In the genomic region with DNA sequence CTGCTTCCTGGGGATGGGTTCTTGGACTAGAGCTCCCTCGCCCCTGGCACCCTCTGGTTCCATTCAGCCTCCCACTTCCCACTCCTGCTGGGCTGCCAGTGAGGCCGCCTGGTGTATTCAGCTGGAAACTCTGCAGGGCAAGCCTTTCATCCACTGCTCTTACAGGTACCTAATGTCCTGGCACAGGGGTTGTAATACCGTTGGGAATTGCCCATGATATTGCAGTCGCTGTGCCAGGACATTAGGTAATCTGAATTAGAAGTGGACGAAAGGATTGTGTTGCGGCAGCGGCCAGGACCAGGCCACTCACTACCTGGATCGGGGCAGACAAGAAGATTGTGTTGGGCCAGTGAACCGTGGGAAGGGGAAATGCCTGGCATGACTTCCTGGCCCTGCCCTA, we compare ENCODE assay signal across 29 cellular contexts. TPM values are rescaled to one million over a fixed set of nuclear protein-coding genes. Genes with fewer than 3 reads are reported as not detected.
DNase-seq lines count a peak whose midpoint lies in the region; ATAC-seq and TF ChIP-seq lines count a peak whose summit lies in the region.
"Had no signal": no experiment of that assay in that cellular context is flagged by ENCODE, and none has a peak within 500 bp of the region (broad histone marks: within the 10 kb centered on the region; RNA-seq: fewer than 3 reads in every experiment).

No MANE protein-coding gene starts in this region.

- H3K9me3 ChIP-seq in gastroesophageal sphincter (no peaks in the 10 kb centered on the region), uterus (no peaks in the 10 kb centered on the region)
- H3K9me3 ChIP-seq: BLaER1 treated with 17β-estradiol and CSF1 and Interleukin-3, amounts not matched to agents 10 nM and 100 nM; colonic mucosa; mucosa of descending colon; SK-N-SH had no signal

- TF ChIP-seq EP300 in gastroesophageal sphincter (IDR thresholded peaks at IDR 0.05), result no peak

- intact Hi-C loops in uterus (cut with DNase I; ENCODE audit: low total_unique reads), result no loop called here

- peaks cover 10 to 90% (median 20%) of the 10 kb centered on the region in 3 donors for H3K4me1 ChIP-seq in gastroesophageal sphincter
- peaks cover 13 to 16% of the 10 kb centered on the region in 2 donors for H3K4me1 ChIP-seq in uterus
- H3K4me1 ChIP-seq: BLaER1 treated with 17β-estradiol and CSF1 and Interleukin-3, amounts not matched to agents 10 nM and 100 nM had no signal

- 80 to 92% methylated on average over 2 to 7 of the region's 9 CpGs for WGBS in gastroesophageal sphincter (ENCODE audit: low coverage in 1 of 2), 2 donors

- peak overlapping the region in 2 of 4 donors; percentile 83 to 86 for H3K27ac ChIP-seq in gastroesophageal sphincter
- H3K27ac ChIP-seq in uterus, result peak overlapping the region; percentile 5 to 98
- H3K27ac ChIP-seq: BLaER1 treated with 17β-estradiol and CSF1 and Interleukin-3, amounts not matched to agents 10 nM and 100 nM; cardiac muscle cell; colonic mucosa had no signal

- H3K4me3 ChIP-seq in gastroesophageal sphincter (no peak overlapping the region), uterus (no peak overlapping the region)
- H3K4me3 ChIP-seq: BLaER1 treated with 17β-estradiol and CSF1 and Interleukin-3, amounts not matched to agents 10 nM and 100 nM; cardiac muscle cell; colonic mucosa; lung; mucosa of descending colon had no signal

- no peak for TF ChIP-seq CTCF in gastroesophageal sphincter (IDR thresholded peaks at IDR 0.05)
- no peak for TF ChIP-seq CTCF in uterus (IDR thresholded peaks at IDR 0.05)

- ATAC-seq in gastroesophageal sphincter (peak; percentile 8), left lobe of liver (peak; percentile 96), GM21526 (IDR thresholded peaks at IDR 0.05; ENCODE audit: low FRiP score, unreplicated experiment) (no peak)
- ATAC-seq: effector memory CD8-positive, alpha-beta T cell; HCT116; mucosa of descending colon; natural killer cell treated with Interleukin-12 subunit alpha and Interleukin-12 subunit beta and Interleukin-15 and Interleukin-18, amount 100 ng/mL, for 72 hours; stimulated activated naive CD8-positive, alpha-beta T cell treated with anti-CD3 and anti-CD28 coated beads, Interleukin-15, Interleukin-2, amounts not matched to agents 100 U/mL and 50 U/mL, for 24 hours had no signal

- DNase-seq in NCI-H226 (peak; percentile 34), left lobe of liver (ENCODE audit: low spot score) (peak; percentile 81), uterus (no peak), AG08396 (ENCODE audit: low spot score) (no peak), NCI-H2171 treated with DMSO at 0.1 percent for 48 hours (lab: John Stamatoyannopoulos, UW) (no peak)
- DNase-seq: activated CD4-positive, alpha-beta T cell treated with anti-CD3 and anti-CD28 coated beads, Interleukin-2, amount 50 U/mL, for 1 hour; activated CD4-positive, CD25-positive, alpha-beta regulatory T cell; activated gamma-delta T cell; activated naive CD8-positive, alpha-beta T cell treated with anti-CD3 and anti-CD28 coated beads, Interleukin-2, amount 10 ng/mL, durations not matched to agents 7 days and 5 days; activated T-cell treated with anti-CD3 and anti-CD28 coated beads, Interleukin-2, amount 50 U/mL, for 1 hour; colonic mucosa; effector memory CD8-positive, alpha-beta T cell; mucosa of descending colon; MV-4-11; NCI-H146; NCI-H510A treated with DMSO at 0.1 percent for 48 hours; NK-92 treated with Interleukin-12 subunit alpha and Interleukin-12 subunit beta, amount 100 ng/mL, for 24 hours; retina; SK-N-SH; stimulated activated CD4-positive, alpha-beta T cell treated with anti-CD3 and anti-CD28 coated beads, Interleukin-1b, Interleukin-23, amount 100 ng/mL, for 48 hours; stimulated activated naive CD8-positive, alpha-beta T cell treated with anti-CD3 and anti-CD28 coated beads, Interleukin-15, Interleukin-2, amounts not matched to agents 100 U/mL and 50 U/mL, for 24 hours had no signal

- H3K27me3 ChIP-seq in gastroesophageal sphincter, result no peaks in the 10 kb centered on the region
- no peaks in the 10 kb centered on the region for H3K27me3 ChIP-seq in uterus
- H3K27me3 ChIP-seq: cardiac muscle cell, colonic mucosa had no signal

- peaks cover 0 to 6% of the 10 kb centered on the region in 2 donors for H3K36me3 ChIP-seq in gastroesophageal sphincter
- no peaks in the 10 kb centered on the region for H3K36me3 ChIP-seq in uterus
- H3K36me3 ChIP-seq: BLaER1 treated with 17β-estradiol and CSF1 and Interleukin-3, amounts not matched to agents 10 nM and 100 nM; cardiac muscle cell; colonic mucosa had no signal

- no peak for TF ChIP-seq POLR2A in gastroesophageal sphincter (IDR thresholded peaks at IDR 0.05)
- TF ChIP-seq POLR2A in uterus (IDR thresholded peaks at IDR 0.05), result no peak

RNA-seq across cellular contexts. Expression of gene TMOD1, which starts 13.1 kb away (rescaled TPM):
- total RNA-seq in gastroesophageal sphincter (10 to 100 TPM; 38.6 to 99.6 (median 76.7) TPM), left lobe of liver (10.6 TPM), uterus (10 to 100 TPM in 3 of 4 donors, 1 to 10 TPM in 1; 5.9 to 93.7 (median 22.2) TPM)
- total RNA-seq: osteocyte had no signal

Comparison
In these comparisons a context has a peak if more than half of its experiments do, and no peak if none do; other contexts are left out.
1. DNase-seq: peak in NCI-H226 (single experiment) and left lobe of liver (single experiment); none in uterus (0 of 2), AG08396 (single experiment) and NCI-H2171 treated with DMSO at 0.1 percent for 48 hours (single experiment).